ENCODE assay signal across 7 cellular contexts in genomic region chr18:111292-112014, GRCh38. TPM values are rescaled to one million over a fixed set of nuclear protein-coding genes. Genes with fewer than 3 reads are reported as not detected.
A peak's percentile ranks its signal among the peaks of the same experiment; 100 is the strongest.
DNase-seq lines count a peak whose midpoint lies in the region; ATAC-seq and TF ChIP-seq lines count a peak whose summit lies in the region.

No MANE protein-coding gene starts in this region.

- WGBS in GM23248 (ENCODE audit: low coverage in 1 of 2, low lambda C conversion rate in 2 of 2, missing lambda C conversion rate in 2 of 2), 2 experiments = 20 to 25% methylated on average over 41 to 42 of the region's 42 CpGs
- 30% methylated on average over 26 of the region's 42 CpGs for WGBS in right lobe of liver (ENCODE audit: insufficient coverage, low coverage, low lambda C conversion rate, missing lambda C conversion rate)

- H3K9ac ChIP-seq in GM23248 = peak overlapping the region; percentile 56

- DNase-seq in GM23248 (peak; percentile 78), T-helper 1 cell (peak; percentile 59 to 74 (median 65)), cerebellar cortex (ENCODE audit: low spot score) (peak; percentile 64), right lobe of liver (peak; percentile 60 to 82 (median 72)), Kasumi-1 (lab: John Stamatoyannopoulos, UW) (no peak)
- peak in 2 of 3 donors; percentile 55 to 57 for DNase-seq in stimulated activated CD4-positive, alpha-beta T cell treated with anti-CD3 and anti-CD28 coated beads, TNF-alpha, amount 100 ng/mL, for 48 hours (ENCODE audit: low read depth in 3 of 3)

- peak overlapping the region; percentile 84 for H2AFZ ChIP-seq in GM23248

- in situ Hi-C loops in GM23248 (cut with MboI) = no loop called here

- no peak for TF ChIP-seq POLR2A in right lobe of liver (IDR thresholded peaks at IDR 0.05)

- no peaks in the 10 kb centered on the region for H3K4me1 ChIP-seq in GM23248 (ENCODE audit: insufficient read depth)
- no peaks in the 10 kb centered on the region for H3K4me1 ChIP-seq in right lobe of liver

- intact Hi-C loops in right lobe of liver (cut with DNase I) = no loop called here

- H3F3A ChIP-seq in GM23248 (ENCODE audit: insufficient read depth) = no peaks in the 10 kb centered on the region

- H3K9me3 ChIP-seq in GM23248 (ENCODE audit: low read depth) (no peaks in the 10 kb centered on the region), right lobe of liver (no peaks in the 10 kb centered on the region)

- no peaks in the 10 kb centered on the region for H3K27me3 ChIP-seq in GM23248 (replicated peaks; ENCODE audit: insufficient read depth)
- H3K27me3 ChIP-seq in right lobe of liver = no peaks in the 10 kb centered on the region

- H3K27ac ChIP-seq in GM23248 = no peak overlapping the region
- H3K27ac ChIP-seq in right lobe of liver = no peak overlapping the region

- H3K36me3 ChIP-seq in GM23248 (ENCODE audit: low read depth) = no peaks in the 10 kb centered on the region
- H3K36me3 ChIP-seq in right lobe of liver = no peaks in the 10 kb centered on the region

- no peaks in the 10 kb centered on the region for H3K9me2 ChIP-seq in GM23248 (ENCODE audit: insufficient read depth)

- H3K4me2 ChIP-seq in GM23248 (ENCODE audit: unreplicated experiment) = peak overlapping the region; percentile 47

- ATAC-seq in right lobe of liver (peak; percentile 57 to 74 (median 62)), GM21360 (IDR thresholded peaks at IDR 0.05; ENCODE audit: unreplicated experiment) (no peak)

- TF ChIP-seq CTCF in right lobe of liver (IDR thresholded peaks at IDR 0.05) = peak in 1 of 4 donors; percentile 6

- no peaks in the 10 kb centered on the region for H4K20me1 ChIP-seq in GM23248 (ENCODE audit: insufficient read depth)

- H3K79me2 ChIP-seq in GM23248 (ENCODE audit: insufficient read depth) = no peaks in the 10 kb centered on the region

- peak overlapping the region; percentile 39; the same call in 1 of the 2 replicates for H3K4me3 ChIP-seq in GM23248
- peak overlapping the region in 2 of 3 donors; percentile 25 to 46 for H3K4me3 ChIP-seq in right lobe of liver

RNA-seq across cellular contexts. Expression of gene USP14, which starts 46.9 kb away (rescaled TPM):
- total RNA-seq in GM23248 (2014; rRNA removed; shearing (Covaris generic)) = 13.9 and 16.1 TPM in 2 replicates
- 94.8 and 96.9 TPM in 2 replicates for polyA plus RNA-seq in GM23248 (2016; fragmentation: Nextera tagmentation; extraction: Ambion mirVana)
- 10 to 100 TPM; 19.6 to 28.5 (median 24.5) TPM for total RNA-seq in right lobe of liver

Comparison
In these comparisons a context has a peak if more than half of its experiments do, and no peak if none do; other contexts are left out.
1. DNase-seq: peak in GM23248 (single experiment), T-helper 1 cell (5 of 5), cerebellar cortex (single experiment), right lobe of liver (3 of 3) and stimulated activated CD4-positive, alpha-beta T cell treated with anti-CD3 and anti-CD28 coated beads, TNF-alpha, amount 100 ng/mL, for 48 hours (2 of 3); none in Kasumi-1 (0 of 2).